22 cellular contexts compared by ENCODE assay signal in genomic region chr4:141640692-141641091, GRCh38. TPM values are rescaled to one million over a fixed set of nuclear protein-coding genes. Genes with fewer than 3 reads are reported as not detected.
DNase-seq lines count a peak whose midpoint lies in the region; ATAC-seq, FAIRE-seq and TF ChIP-seq lines count a peak whose summit lies in the region.
"Had no signal": no experiment of that assay in that cellular context is flagged by ENCODE, and none has a peak within 500 bp of the region (broad histone marks: within the 10 kb centered on the region; RNA-seq: fewer than 3 reads in every experiment).

No MANE protein-coding gene starts in this region.

- H3K4me3 Mint-ChIP-seq in CD4-positive, alpha-beta memory T cell = no peak overlapping the region
- H3K4me3 Mint-ChIP-seq: CD8-positive, alpha-beta memory T cell had no signal

- H3K27ac Mint-ChIP-seq in CD4-positive, alpha-beta memory T cell = peak overlapping the region in 1 of 7 donors; percentile 37
- H3K27ac Mint-ChIP-seq: CD8-positive, alpha-beta memory T cell had no signal

- H3K4me3 ChIP-seq in A549 (peak overlapping the region; percentile 86; the same call in 1 of the 3 replicates), muscle layer of duodenum (ENCODE audit: low read depth in 1 of 2, low read length in 2 of 2) (no peak overlapping the region)
- no peak overlapping the region for H3K4me3 ChIP-seq in CD4-positive, alpha-beta memory T cell (ENCODE audit: low read length in 2 of 2)
- H3K4me3 ChIP-seq: BLaER1, K562, PC-9 had no signal

- intact Hi-C loops in CD4-positive, alpha-beta memory T cell (cut with micrococcal nuclease) = no loop called here

- no peak for TF ChIP-seq EP300 in A549 (IDR thresholded peaks at IDR 0.05)

- H3K27me3 ChIP-seq in muscle layer of duodenum (ENCODE audit: low read depth, low read length) = no peaks in the 10 kb centered on the region
- no peaks in the 10 kb centered on the region for H3K27me3 ChIP-seq in CD4-positive, alpha-beta memory T cell (ENCODE audit: insufficient read depth, low read length)

- H3K36me3 Mint-ChIP-seq in CD4-positive, alpha-beta memory T cell = peaks cover 0 to 7% of the 10 kb centered on the region in 2 donors

- no peaks in the 10 kb centered on the region for H3K9me3 ChIP-seq in A549
- no peaks in the 10 kb centered on the region for H3K9me3 ChIP-seq in muscle layer of duodenum (ENCODE audit: control insufficient read depth in 1 of 2, low read length in 2 of 2)
- no peaks in the 10 kb centered on the region for H3K9me3 ChIP-seq in CD4-positive, alpha-beta memory T cell (ENCODE audit: control insufficient read depth in 1 of 2, low read length in 2 of 2)
- H3K9me3 ChIP-seq: BLaER1 had no signal

- FAIRE-seq in A549 (lab: Jason Lieb, UNC) = no peak
- FAIRE-seq: G401.6, K562 had no signal

- no peaks in the 10 kb centered on the region for H3K36me3 ChIP-seq in muscle layer of duodenum (ENCODE audit: control insufficient read depth in 1 of 2, insufficient read depth in 2 of 2, low read length in 2 of 2)
- no peaks in the 10 kb centered on the region for H3K36me3 ChIP-seq in CD4-positive, alpha-beta memory T cell (ENCODE audit: insufficient read depth, low read length)
- H3K36me3 ChIP-seq: BLaER1 had no signal

- H3K27ac ChIP-seq in A549 (peak overlapping the region; percentile 90 to 100), muscle layer of duodenum (ENCODE audit: low read length) (peak overlapping the region; percentile 25)
- no peak overlapping the region for H3K27ac ChIP-seq in CD4-positive, alpha-beta memory T cell (ENCODE audit: low read depth, low read length)
- H3K27ac ChIP-seq: BLaER1, PC-9 had no signal

- DNase-seq in A549 (ENCODE audit: low read depth in 1 of 2, low spot score in 1 of 2) (no peak), CD1c-positive myeloid dendritic cell (ENCODE audit: extremely low spot score) (peak; percentile 64), MV-4-11 (lab: John Stamatoyannopoulos, UW) (peak; percentile 32), NCI-H2227 treated with DMSO at 0.1 percent for 48 hours (lab: John Stamatoyannopoulos, UW) (no peak), NCI-H2081 (lab: John Stamatoyannopoulos, UW) (no peak)
- no peak for DNase-seq in CD4-positive, alpha-beta memory T cell
- DNase-seq: Calu3; CD8-positive, alpha-beta memory T cell; DMS153; H7; NCI-H1694; NCI-H2081 treated with DMSO at 0.1 percent for 48 hours; NCI-H2171 treated with DMSO at 0.1 percent for 48 hours; NCI-H446; NCI-H526; PC-9; RPMI8226; SHP77 had no signal

- no peaks in the 10 kb centered on the region for H3K27me3 Mint-ChIP-seq in CD4-positive, alpha-beta memory T cell

- TF ChIP-seq RAD21 in A549 (conservative IDR thresholded peaks at IDR 0.05 in 1 of 2, IDR thresholded peaks at IDR 0.05 in 1 of 2) = no peak

- WGBS in A549 (ENCODE audit: missing lambda C conversion rate) = 84% methylated on average over 3 of the region's 3 CpGs

- POLR2A ChIA-PET in A549 (lab: Yijun Ruan, JAX) = no interaction called here
- POLR2A ChIA-PET in CD4-positive, alpha-beta memory T cell (lab: Charles Lee; ENCODE audit: partially characterized antibody) = no interaction called here

- CTCF ChIA-PET in A549 (lab: Yijun Ruan, JAX) = no interaction called here
- CTCF ChIA-PET in CD4-positive, alpha-beta memory T cell (lab: Charles Lee; ENCODE audit: partially characterized antibody) = no interaction called here

- no peaks in the 10 kb centered on the region for H3K9me3 Mint-ChIP-seq in CD4-positive, alpha-beta memory T cell
- H3K9me3 Mint-ChIP-seq: CD8-positive, alpha-beta memory T cell had no signal

- TF ChIP-seq POLR2A in A549 (IDR thresholded peaks at IDR 0.05; ENCODE audit: low read length) = no peak

- no peak for ATAC-seq in A549
- ATAC-seq: K562 had no signal

- H3K4me2 ChIP-seq in A549 = peak overlapping the region; percentile 95
- H3K4me2 ChIP-seq: BLaER1, PC-9 had no signal

- TF ChIP-seq CTCF in A549 (IDR thresholded peaks at IDR 0.05) = no peak

- peaks cover 59% of the 10 kb centered on the region for H3K4me1 ChIP-seq in A549
- peaks cover 0 to 20% of the 10 kb centered on the region in 2 donors for H3K4me1 ChIP-seq in muscle layer of duodenum (ENCODE audit: control insufficient read depth in 1 of 2, insufficient read depth in 2 of 2, low read length in 2 of 2)
- H3K4me1 ChIP-seq in CD4-positive, alpha-beta memory T cell (ENCODE audit: insufficient read depth, low read length) = peaks cover 17% of the 10 kb centered on the region

- H3K4me1 Mint-ChIP-seq in CD4-positive, alpha-beta memory T cell = peaks cover 24 to 41% (median 31%) of the 10 kb centered on the region in 4 donors

TF ChIP-seq in A549, 52 proteins besides CTCF, POLR2A, EP300 and RAD21:
- TF ChIP-seq PBX3 (IDR thresholded peaks at IDR 0.05) = no peak
- no peak for TF ChIP-seq ZSCAN20 (CRISPR knock-in tag; IDR thresholded peaks at IDR 0.05)
- TF ChIP-seq MAZ (IDR thresholded peaks at IDR 0.05; ENCODE audit: borderline replicate concordance, low read depth, low read length) = no peak
- no peak for TF ChIP-seq E2F6 (IDR thresholded peaks at IDR 0.05; ENCODE audit: borderline replicate concordance, low read depth)
- no peak for TF ChIP-seq FOSB (CRISPR knock-in tag; IDR thresholded peaks at IDR 0.05)
- no peak for TF ChIP-seq FOXS1 (CRISPR knock-in tag; IDR thresholded peaks at IDR 0.05)
- TF ChIP-seq HOXB13 (CRISPR knock-in tag; IDR thresholded peaks at IDR 0.05; ENCODE audit: low read depth) = no peak
- TF ChIP-seq CBX8 (IDR thresholded peaks at IDR 0.05) = no peak
- TF ChIP-seq ELK1 (IDR thresholded peaks at IDR 0.05; ENCODE audit: low read depth, low read length) = no peak
- no peak for TF ChIP-seq HOXA7 (CRISPR knock-in tag; IDR thresholded peaks at IDR 0.05)
- no peak for TF ChIP-seq ZNF302 (CRISPR knock-in tag; IDR thresholded peaks at IDR 0.05)
- TF ChIP-seq SMC3 (IDR thresholded peaks at IDR 0.05) = no peak
- TF ChIP-seq HOXB5 (CRISPR knock-in tag; IDR thresholded peaks at IDR 0.05) = no peak
- TF ChIP-seq USF2 (IDR thresholded peaks at IDR 0.05) = no peak
- no peak for TF ChIP-seq MAFK (IDR thresholded peaks at IDR 0.05; ENCODE audit: partially characterized antibody)
- no peak for TF ChIP-seq NFE2L2 (conservative IDR thresholded peaks at IDR 0.05; ENCODE audit: low read length)
- TF ChIP-seq KDM1A (IDR thresholded peaks at IDR 0.05; ENCODE audit: low read depth) = no peak
- TF ChIP-seq ZFP36 (IDR thresholded peaks at IDR 0.05; ENCODE audit: borderline replicate concordance, partially characterized antibody) = no peak
TF ChIP-seq in A549: peak in this region for 0.

RNA-seq across cellular contexts. Expression of gene IL15, which starts 4.3 kb away (rescaled TPM):
- polyA plus RNA-seq in A549 (2011; rRNA removed) (24.0 and 32.3 TPM in 2 replicates), A549 (2017; fragmentation: RNase III; extraction: RNeasy Plus Mini Kit Qiagen cat#74134 plus additional on column Dnase treatment) (12.7 to 16.2 TPM (median 14.1 TPM) in 3 replicates)
- polyA plus RNA-seq in A549 (2012; cell fraction: cytosol; rRNA removed) = 7.5 and 8.4 TPM in 2 replicates
- polyA plus RNA-seq in A549 (2012; cell fraction: nucleus; rRNA removed) = 14.6 and 15.2 TPM in 2 replicates
- polyA minus RNA-seq in A549 (2011; rRNA and poly(A)+ RNA removed) = 16.2 and 17.4 TPM in 2 replicates
- 1 to 10 TPM; 4.7 to 6.1 TPM for total RNA-seq in CD4-positive, alpha-beta memory T cell
- 1 to 10 TPM; 2.6 to 4.4 TPM for polyA plus RNA-seq in CD4-positive, alpha-beta memory T cell

Comparison
In these comparisons a context has a peak if more than half of its experiments do, and no peak if none do; other contexts are left out.
1. DNase-seq: peak in CD1c-positive myeloid dendritic cell (single experiment) and MV-4-11 (single experiment); none in A549 (0 of 2), NCI-H2227 treated with DMSO at 0.1 percent for 48 hours (single experiment), NCI-H2081 (0 of 2) and CD4-positive, alpha-beta memory T cell (0 of 5).